ENCODE assay signal across 16 cellular contexts in the genomic region with DNA sequence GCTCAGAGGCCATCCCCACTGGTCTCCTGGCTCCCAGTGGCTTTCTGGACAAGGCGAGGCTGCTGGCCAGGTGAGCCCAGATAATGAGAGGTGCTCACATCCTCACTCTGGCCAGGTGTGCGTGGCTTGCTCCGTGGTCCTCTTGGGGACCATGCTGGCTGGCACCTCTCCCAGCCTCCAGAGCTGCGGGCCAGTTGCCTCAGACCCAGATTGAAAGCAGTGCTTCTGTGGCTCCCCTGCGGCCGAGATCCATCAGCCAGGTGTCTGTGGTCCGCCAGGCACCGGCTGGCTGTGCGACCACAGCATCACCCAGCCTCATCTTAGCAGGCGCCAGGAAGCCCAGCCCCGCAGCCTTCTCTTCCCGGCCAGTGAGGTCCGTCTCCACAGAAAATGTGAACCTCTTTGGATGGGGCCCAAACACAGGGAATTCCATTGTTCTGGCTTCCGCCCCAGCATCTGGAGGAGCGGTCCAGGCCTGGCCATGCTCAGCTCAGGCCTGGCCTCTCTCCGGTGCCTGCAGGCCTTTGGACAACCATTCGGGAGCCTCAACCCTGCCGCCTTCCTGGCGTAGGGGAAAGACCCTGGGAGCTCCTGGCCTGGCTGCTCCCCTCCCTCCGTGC. TPM values are rescaled to one million over a fixed set of nuclear protein-coding genes. Genes with fewer than 3 reads are reported as not detected.
DNase-seq lines count a peak whose midpoint lies in the region; ATAC-seq and TF ChIP-seq lines count a peak whose summit lies in the region.
"Had no signal": no experiment of that assay in that cellular context is flagged by ENCODE, and none has a peak within 500 bp of the region (broad histone marks: within the 10 kb centered on the region; RNA-seq: fewer than 3 reads in every experiment).

No MANE protein-coding gene starts in this region.

- H3K9me3 Mint-ChIP-seq in brain (no peaks in the 10 kb centered on the region), glutamatergic neuron (ENCODE audit: unreplicated experiment) (peaks cover 2% of the 10 kb centered on the region)
- no peaks in the 10 kb centered on the region for H3K9me3 Mint-ChIP-seq in activated CD4-positive, alpha-beta T cell treated with anti-CD3 and anti-CD28 coated beads, Interleukin-2, amount 10 ng/mL, durations not matched to agents 24 days and 14 days
- H3K9me3 Mint-ChIP-seq: activated naive CD8-positive, alpha-beta T cell treated with anti-CD3 and anti-CD28 coated beads, Interleukin-2, amount 10 ng/mL, durations not matched to agents 7 days and 5 days; CD8-positive, alpha-beta T cell; immature natural killer cell had no signal

- no peak overlapping the region for H4K5ac ChIP-seq in IMR-90 (ENCODE audit: low read depth, low read length)

- CTCF ChIA-PET in IMR-90 (lab: Yijun Ruan, JAX) = no interaction called here

- H4K20me1 ChIP-seq in IMR-90 (ENCODE audit: insufficient read depth, low read length) = no peaks in the 10 kb centered on the region

- H3K4me3 Mint-ChIP-seq in brain (no peak overlapping the region), glutamatergic neuron (ENCODE audit: unreplicated experiment) (no peak overlapping the region)
- no peak overlapping the region for H3K4me3 Mint-ChIP-seq in activated CD4-positive, alpha-beta T cell treated with anti-CD3 and anti-CD28 coated beads, Interleukin-2, amount 10 ng/mL, durations not matched to agents 24 days and 14 days
- H3K4me3 Mint-ChIP-seq: activated CD4-positive, alpha-beta T cell treated with anti-CD3 and anti-CD28 coated beads for 36 hours; activated naive CD8-positive, alpha-beta T cell treated with anti-CD3 and anti-CD28 coated beads, Interleukin-2, amount 10 ng/mL, durations not matched to agents 7 days and 5 days; CD8-positive, alpha-beta T cell; immature natural killer cell had no signal

- no peaks in the 10 kb centered on the region for H3K9me3 ChIP-seq in IMR-90 (ENCODE audit: control insufficient read depth, insufficient read depth, low read length)
- no peaks in the 10 kb centered on the region for H3K9me3 ChIP-seq in right cardiac atrium (ENCODE audit: control insufficient read depth, low read length)
- no peaks in the 10 kb centered on the region for H3K9me3 ChIP-seq in stomach smooth muscle (ENCODE audit: control insufficient read depth in 2 of 2, low read length in 2 of 2)
- H3K9me3 ChIP-seq: colonic mucosa, tibial nerve had no signal

- intact Hi-C loops in IMR-90 (cut with micrococcal nuclease) = no loop called here
- intact Hi-C loops in right cardiac atrium (cut with DNase I) = no loop called here
- intact Hi-C loops in activated CD4-positive, alpha-beta T cell treated with anti-CD3 and anti-CD28 coated beads, Interleukin-2, amount 10 ng/mL, durations not matched to agents 24 days and 14 days (cut with micrococcal nuclease) = no loop called here

- peaks cover 0 to 4% of the 10 kb centered on the region in 2 experiments; a peak in 1 of 4 replicates for H3K79me1 ChIP-seq in IMR-90 (ENCODE audit: low read depth in 1 of 2, low read length in 2 of 2)

- H2AFZ ChIP-seq in IMR-90 (replicated peaks; ENCODE audit: low read length, poor library complexity) = peak overlapping the region; percentile 64

- H4K91ac ChIP-seq in IMR-90 (ENCODE audit: insufficient read depth, low read depth, low read length) = 0 out of 2 replicates have a peak overlapping the region, but pooled peaks have one; percentile 3

- H3K4me1 Mint-ChIP-seq in brain (peaks cover 66% of the 10 kb centered on the region), glutamatergic neuron (ENCODE audit: low read depth, unreplicated experiment) (peaks cover 3% of the 10 kb centered on the region)
- H3K4me1 Mint-ChIP-seq in activated CD4-positive, alpha-beta T cell treated with anti-CD3 and anti-CD28 coated beads, Interleukin-2, amount 10 ng/mL, durations not matched to agents 24 days and 14 days = peaks cover 3% of the 10 kb centered on the region

- H2BK120ac ChIP-seq in IMR-90 (ENCODE audit: low read depth, low read length) = peak overlapping the region; percentile 35; the same call in 1 of the 2 replicates

- POLR2A ChIA-PET in IMR-90 (lab: Charles Lee; ENCODE audit: unreplicated experiment) = no interaction called here

- H2AK5ac ChIP-seq in IMR-90 (ENCODE audit: low read depth, low read length) = peak overlapping the region; percentile 67; the same call in 1 of the 2 replicates

- H3K36me3 ChIP-seq in IMR-90 (ENCODE audit: control insufficient read depth, insufficient read depth, low read length) (no peaks in the 10 kb centered on the region), stomach smooth muscle (ENCODE audit: control insufficient read depth in 2 of 2, insufficient read depth in 2 of 2, low read length in 2 of 2) (no peaks in the 10 kb centered on the region)
- H3K36me3 ChIP-seq: colonic mucosa, tibial nerve had no signal

- TF ChIP-seq RAD21 in IMR-90 (IDR thresholded peaks at IDR 0.05; ENCODE audit: low read length) = no peak

- no peak overlapping the region for H3K27ac ChIP-seq in IMR-90 (ENCODE audit: insufficient read depth, low read length)
- peak overlapping the region; percentile 45 for H3K27ac ChIP-seq in right cardiac atrium (ENCODE audit: low read length)
- peak overlapping the region; percentile 46 for H3K27ac ChIP-seq in stomach smooth muscle (ENCODE audit: low read length)
- H3K27ac ChIP-seq: colonic mucosa had no signal

- no peak overlapping the region for H2BK15ac ChIP-seq in IMR-90 (ENCODE audit: low read depth, low read length)

- in situ Hi-C loops in IMR-90 (cut with MboI; ENCODE audit: low sequenced_read_pairs) = no loop called here

- H3K27ac Mint-ChIP-seq in brain (peak overlapping the region in 4 of 5 experiments; percentile 26 to 75 (median 49)), glutamatergic neuron (ENCODE audit: unreplicated experiment) (no peak overlapping the region)
- no peak overlapping the region for H3K27ac Mint-ChIP-seq in activated CD4-positive, alpha-beta T cell treated with anti-CD3 and anti-CD28 coated beads, Interleukin-2, amount 10 ng/mL, durations not matched to agents 24 days and 14 days
- H3K27ac Mint-ChIP-seq: activated CD4-positive, alpha-beta T cell treated with anti-CD3 and anti-CD28 coated beads for 36 hours; activated naive CD8-positive, alpha-beta T cell treated with anti-CD3 and anti-CD28 coated beads, Interleukin-2, amount 10 ng/mL, durations not matched to agents 7 days and 5 days; CD8-positive, alpha-beta T cell; immature natural killer cell had no signal

- 0 out of 2 replicates have a peak overlapping the region, but pooled peaks have one; percentile 48 for H3K4ac ChIP-seq in IMR-90 (ENCODE audit: low read depth, low read length)

- H3K27me3 Mint-ChIP-seq in brain = no peaks in the 10 kb centered on the region
- H3K27me3 Mint-ChIP-seq in glutamatergic neuron (ENCODE audit: unreplicated experiment) = peaks cover 8% of the 10 kb centered on the region
- H3K27me3 Mint-ChIP-seq in activated CD4-positive, alpha-beta T cell treated with anti-CD3 and anti-CD28 coated beads, Interleukin-2, amount 10 ng/mL, durations not matched to agents 24 days and 14 days = peaks cover 3% of the 10 kb centered on the region

- no peak for TF ChIP-seq CTCF in IMR-90 (conservative IDR thresholded peaks at IDR 0.05; ENCODE audit: low read depth, low read length)
- TF ChIP-seq CTCF in brain (conservative IDR thresholded peaks at IDR 0.05) = no peak
- TF ChIP-seq CTCF in glutamatergic neuron (IDR thresholded peaks at IDR 0.05; ENCODE audit: partially characterized antibody, unreplicated experiment) = no peak

- H3K4me3 ChIP-seq in IMR-90 (ENCODE audit: insufficient read depth, low read depth, low read length) = no peak overlapping the region
- no peak overlapping the region for H3K4me3 ChIP-seq in right cardiac atrium (ENCODE audit: low read length)
- peak overlapping the region in 1 of 2 donors; percentile 8 for H3K4me3 ChIP-seq in stomach smooth muscle (ENCODE audit: low read length in 2 of 2)
- H3K4me3 ChIP-seq: colonic mucosa, tibial nerve had no signal

- no peaks in the 10 kb centered on the region for H3K36me3 Mint-ChIP-seq in brain
- no peaks in the 10 kb centered on the region for H3K36me3 Mint-ChIP-seq in glutamatergic neuron (ENCODE audit: unreplicated experiment)
- no peaks in the 10 kb centered on the region for H3K36me3 Mint-ChIP-seq in activated CD4-positive, alpha-beta T cell treated with anti-CD3 and anti-CD28 coated beads, Interleukin-2, amount 10 ng/mL, durations not matched to agents 24 days and 14 days (ENCODE audit: low read depth)
- H3K36me3 Mint-ChIP-seq: activated naive CD8-positive, alpha-beta T cell treated with anti-CD3 and anti-CD28 coated beads, Interleukin-2, amount 10 ng/mL, durations not matched to agents 7 days and 5 days; CD8-positive, alpha-beta T cell; immature natural killer cell had no signal

- TF ChIP-seq POLR2A in IMR-90 (IDR thresholded peaks at IDR 0.05; ENCODE audit: low read depth, low read length) = no peak

- DNase-seq in IMR-90 = peak; percentile 32
- DNase-seq in right cardiac atrium = peak; percentile 60 to 85 (median 77)
- no peak for DNase-seq in glutamatergic neuron
- DNase-seq in activated CD4-positive, alpha-beta T cell treated with anti-CD3 and anti-CD28 coated beads, Interleukin-2, amount 10 ng/mL, durations not matched to agents 24 days and 14 days = no peak
- no peak for DNase-seq in NCI-H345 treated with DMSO at 0.1 percent for 48 hours (lab: John Stamatoyannopoulos, UW; ENCODE audit: unreplicated experiment)
- DNase-seq: activated CD4-positive, alpha-beta T cell treated with anti-CD3 and anti-CD28 coated beads for 36 hours; activated naive CD8-positive, alpha-beta T cell treated with anti-CD3 and anti-CD28 coated beads, Interleukin-2, amount 10 ng/mL, durations not matched to agents 7 days and 5 days; activated T-cell treated with anti-CD3 and anti-CD28 coated beads for 4 hours; CD8-positive, alpha-beta T cell; colonic mucosa; immature natural killer cell; NCI-H1048; posterior cingulate gyrus had no signal

- H3K27me3 ChIP-seq in IMR-90 (ENCODE audit: control insufficient read depth, insufficient read depth, low read length) (no peaks in the 10 kb centered on the region), right cardiac atrium (ENCODE audit: control insufficient read depth, insufficient read depth) (no peaks in the 10 kb centered on the region), stomach smooth muscle (ENCODE audit: control insufficient read depth in 1 of 2, insufficient read depth in 2 of 2, low read length in 2 of 2) (no peaks in the 10 kb centered on the region)
- H3K27me3 ChIP-seq: colonic mucosa, tibial nerve had no signal

- no peak overlapping the region for H3K9ac ChIP-seq in IMR-90 (ENCODE audit: low read depth, low read length)
- H3K9ac ChIP-seq in stomach smooth muscle (ENCODE audit: low read length in 2 of 2) = peak overlapping the region; percentile 40 to 58

- no peak overlapping the region for H2BK5ac ChIP-seq in IMR-90 (ENCODE audit: low read depth, low read length, poor library complexity, severe bottlenecking)

- H3K23ac ChIP-seq in IMR-90 (ENCODE audit: low read depth, low read length) = no peak overlapping the region

- no peak overlapping the region for H3K18ac ChIP-seq in IMR-90 (ENCODE audit: low read depth, low read length)

- no peak overlapping the region for H3K14ac ChIP-seq in IMR-90 (replicated peaks; ENCODE audit: low read depth, low read length)

- H2AK9ac ChIP-seq in IMR-90 (replicated peaks; ENCODE audit: low read depth, low read length, poor library complexity) = no peak overlapping the region

- dilution Hi-C loops in IMR-90 (cut with HindIII; ENCODE audit: low sequenced_read_pairs, unreplicated experiment) = no loop called here

- H4K8ac ChIP-seq in IMR-90 (ENCODE audit: low read depth in 2 of 2, low read length in 2 of 2) = 0 out of 4 replicates have a peak overlapping the region, but pooled peaks of 1 of the 2 experiments have one; percentile 5

- peaks cover 10% of the 10 kb centered on the region; the same call in 1 of the 2 replicates for H3K9me1 ChIP-seq in IMR-90 (ENCODE audit: insufficient read depth, low read length)

- no TSS peak for BruUV-seq in IMR-90 (replicated peaks; lab: Mats Ljungman, UMichigan)

- H3K4me1 ChIP-seq in IMR-90 (ENCODE audit: control insufficient read depth, insufficient read depth, low read length) (peaks cover 13% of the 10 kb centered on the region), right cardiac atrium (ENCODE audit: control insufficient read depth, insufficient read depth, low read length) (peaks cover 5% of the 10 kb centered on the region), stomach smooth muscle (ENCODE audit: control insufficient read depth, insufficient read depth, low read length) (peaks cover 39% of the 10 kb centered on the region)

- no peak overlapping the region for H3K4me2 ChIP-seq in IMR-90 (ENCODE audit: low read depth, low read length)

- no peak overlapping the region for H3K56ac ChIP-seq in IMR-90 (ENCODE audit: extremely low read depth, insufficient read depth, low read length)

- no peak for ATAC-seq in IMR-90 (ENCODE audit: low read depth)
- ATAC-seq in right cardiac atrium = peak; percentile 26 to 65
- ATAC-seq: activated CD4-positive, alpha-beta T cell treated with anti-CD3 and anti-CD28 coated beads for 36 hours; CD8-positive, alpha-beta T cell had no signal

- 0 out of 2 replicates have a peak overlapping the region, but pooled peaks have one; percentile 19 for H2BK20ac ChIP-seq in IMR-90 (ENCODE audit: low read depth, low read length)

- WGBS in IMR-90 (ENCODE audit: extremely low coverage in 2 of 2, insufficient read length in 1 of 2), 2 experiments = 88% methylated on average over 13 of the region's 20 CpGs; no CpG with 5 or more reads in 1 of the 2 experiments
- WGBS in right cardiac atrium = 46% methylated on average over 20 of the region's 20 CpGs

RNA-seq across cellular contexts. Expression of a gene that starts 5.2 kb away (rescaled TPM):
- total RNA-seq in IMR-90 (2012; rRNA removed) = 5.6 and 6.1 TPM in 2 replicates
- polyA plus RNA-seq in IMR-90 (2012; rRNA removed) = 82.6 and 106 TPM in 2 replicates
- 56.1 and 135 TPM in 2 replicates for polyA plus RNA-seq in IMR-90 (2012; cell fraction: cytosol; rRNA removed)
- polyA plus RNA-seq in IMR-90 (2012; cell fraction: nucleus; rRNA removed; ENCODE audit: low replicate concordance) = 100 and 222 TPM in 2 replicates
- polyA plus RNA-seq in brain (ENCODE audit: insufficient read depth, low read depth, low replicate concordance) = 48.7 TPM
- 10 to 100 TPM; 12.4 to 25.0 (median 17.0) TPM for total RNA-seq in right cardiac atrium
- 8.1 TPM for polyA plus RNA-seq in right cardiac atrium
- total RNA-seq in glutamatergic neuron (ENCODE audit: unreplicated experiment) = 324 TPM
- 35.6 and 38.0 TPM in 2 replicates for total RNA-seq in activated CD4-positive, alpha-beta T cell treated with anti-CD3 and anti-CD28 coated beads, Interleukin-2, amount 10 ng/mL, durations not matched to agents 24 days and 14 days

Comparison
In these comparisons a context has a peak if more than half of its experiments do, and no peak if none do; other contexts are left out.
1. DNase-seq: peak in IMR-90 (single experiment) and right cardiac atrium (3 of 3); none in glutamatergic neuron (single experiment), activated CD4-positive, alpha-beta T cell treated with anti-CD3 and anti-CD28 coated beads, Interleukin-2, amount 10 ng/mL, durations not matched to agents 24 days and 14 days (single experiment) and NCI-H345 treated with DMSO at 0.1 percent for 48 hours (single experiment).
2. H3K27ac Mint-ChIP-seq: peak in brain (4 of 5); none in glutamatergic neuron (single experiment) and activated CD4-positive, alpha-beta T cell treated with anti-CD3 and anti-CD28 coated beads, Interleukin-2, amount 10 ng/mL, durations not matched to agents 24 days and 14 days (single experiment).